In genomic region chr10:69246581-69247312, GRCh38 we compare ENCODE assay signal across 1 cellular context.
TF ChIP-seq lines count a peak whose summit lies in the region.

No MANE protein-coding gene starts in this region.

TF ChIP-seq in K562, 482 proteins besides CTCF, POLR2A, EP300 and RAD21:
- no peak for TF ChIP-seq TAL1 (IDR thresholded peaks at IDR 0.05)
- TF ChIP-seq CGGBP1 (CRISPR knock-in tag; IDR thresholded peaks at IDR 0.05): no peak
- TF ChIP-seq ZNF707 (CRISPR knock-in tag; conservative IDR thresholded peaks at IDR 0.05): no peak
- no peak for TF ChIP-seq BCOR (IDR thresholded peaks at IDR 0.05)
- TF ChIP-seq MXI1 (IDR thresholded peaks at IDR 0.05; ENCODE audit: low read depth, low read length): no peak
- TF ChIP-seq E4F1 (CRISPR knock-in tag; IDR thresholded peaks at IDR 0.05; ENCODE audit: borderline replicate concordance): no peak
- TF ChIP-seq MCM3 (IDR thresholded peaks at IDR 0.05): no peak
